33 cellular contexts compared by ENCODE assay signal in the genomic region with DNA sequence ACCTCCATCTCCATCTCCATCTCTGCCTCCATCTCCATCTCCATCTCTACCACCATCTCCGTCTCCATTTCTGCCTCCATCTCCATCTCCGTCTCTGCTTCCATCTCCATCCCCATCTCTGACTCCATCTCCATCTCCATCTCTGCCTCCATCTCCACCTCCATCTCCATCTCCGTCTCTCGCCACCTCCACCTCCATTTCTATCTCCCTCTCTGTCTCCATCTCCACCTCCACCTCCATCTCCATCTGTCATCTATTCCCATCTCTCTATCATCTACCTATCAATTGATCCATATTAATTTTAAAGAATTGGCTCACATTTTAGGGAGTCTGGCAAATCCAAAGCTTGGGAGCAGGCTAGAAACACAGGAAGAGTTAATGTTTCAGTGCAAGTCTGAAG. TPM values are rescaled to one million over a fixed set of nuclear protein-coding genes. Genes with fewer than 3 reads are reported as not detected.
"Had no signal": no experiment of that assay in that cellular context is flagged by ENCODE, and none has a peak within 500 bp of the region (broad histone marks: within the 10 kb centered on the region; RNA-seq: fewer than 3 reads in every experiment).

No MANE protein-coding gene starts in this region.

- H3K36me3 ChIP-seq: colonic mucosa, esophagus squamous epithelium, gastrocnemius medialis, heart right ventricle, left lung, lower lobe of right lung had no signal

- H3K27me3 ChIP-seq: colonic mucosa, left lung had no signal

- H3K4me3 ChIP-seq: colonic mucosa, esophagus squamous epithelium, gastrocnemius medialis, heart right ventricle, left lung, lower lobe of right lung, mucosa of descending colon had no signal

- H3K9me3 ChIP-seq: colonic mucosa, gastrocnemius medialis, heart right ventricle, left lung, lower lobe of right lung, mucosa of descending colon had no signal

- DNase-seq: colonic mucosa; cortex of kidney; effector CD8-positive, alpha-beta T cell; effector memory CD8-positive, alpha-beta T cell; endodermal cell; erythroblast; esophagus squamous epithelium; foreskin fibroblast; foreskin melanocyte; gastrocnemius medialis; glutamatergic neuron; head of caudate nucleus; heart right ventricle; hippocampal formation; left cardiac atrium; left lung; left ventricle myocardium superior; lower lobe of right lung; mesenchymal stem cell; mucosa of descending colon; naive B cell had no signal

- FAIRE-seq: endometrium, islet of Langerhans, keratinocyte had no signal

- H3K4me1 ChIP-seq: colonic mucosa, gastrocnemius medialis, lower lobe of right lung had no signal

- H3K27ac ChIP-seq: colonic mucosa, epithelial cell of prostate, esophagus squamous epithelium, gastrocnemius medialis, heart right ventricle, left lung, lower lobe of right lung had no signal

RNA-seq across cellular contexts. Expression of a gene that starts 39.6 kb away (rescaled TPM):
- total RNA-seq: colonic mucosa, dermis microvascular lymphatic vessel endothelial cell, esophagus mucosa, esophagus squamous epithelium, gastrocnemius medialis, glomerular endothelial cell, heart right ventricle, kidney epithelial cell, left cardiac atrium, left lung, left ventricle myocardium superior, lower lobe of right lung, lung microvascular endothelial cell, mesenteric fat pad, mesothelial cell of epicardium, mucosa of descending colon, myocyte had no signal
- polyA plus RNA-seq: heart right ventricle had no signal
